Comparison of ENCODE assay signal across 8 cellular contexts in genomic region chr6:84764332-84765049, GRCh38. TPM values are rescaled to one million over a fixed set of nuclear protein-coding genes. Genes with fewer than 3 reads are reported as not detected.
DNase-seq lines count a peak whose midpoint lies in the region; ATAC-seq and TF ChIP-seq lines count a peak whose summit lies in the region.

TBX18 (minus strand) TSS chr6:84764598; CDS start chr6:84764181, 417 bp downstream.

- no peak for ATAC-seq in GM18519 (IDR thresholded peaks at IDR 0.05; ENCODE audit: low FRiP score, unreplicated experiment)
- no peak for ATAC-seq in HG03097 (IDR thresholded peaks at IDR 0.05; ENCODE audit: low FRiP score, unreplicated experiment)
- no peak for ATAC-seq in CD8-positive, alpha-beta T cell

- H2BK12ac ChIP-seq in neuronal stem cell (ENCODE audit: low read length): no peak within 1 kb of the TSS

- H3K27me3 Mint-ChIP-seq in CD14-positive monocyte (ENCODE audit: low read depth in 3 of 3): peaks cover 90 to 93% (median 92%) of the 10 kb centered on the region in 3 donors
- peaks cover 47% of the 10 kb centered on the region for H3K27me3 Mint-ChIP-seq in CD8-positive, alpha-beta T cell (ENCODE audit: low read depth)

- H3K9me3 ChIP-seq in HUES48 (ENCODE audit: control insufficient read depth, insufficient read depth, low read length) (no peaks in the 10 kb centered on the region), neuronal stem cell (replicated peaks in 1 of 2; ENCODE audit: control insufficient read depth in 2 of 2, insufficient read depth in 1 of 2, low read depth in 1 of 2, low read length in 2 of 2) (peaks cover 3 to 7% of the 10 kb centered on the region in 2 donors)
- no peaks in the 10 kb centered on the region for H3K9me3 ChIP-seq in CD8-positive, alpha-beta T cell (ENCODE audit: low read length)

- H3K14ac ChIP-seq in neuronal stem cell (ENCODE audit: low read length): peak within 1 kb of the TSS; percentile 38

- H3K9me3 Mint-ChIP-seq in CD14-positive monocyte: peaks cover 8 to 61% (median 49%) of the 10 kb centered on the region in 7 donors
- no peaks in the 10 kb centered on the region for H3K9me3 Mint-ChIP-seq in CD8-positive, alpha-beta T cell

- H3K18ac ChIP-seq in neuronal stem cell (ENCODE audit: low read length): peak within 1 kb of the TSS; percentile 71

- peaks cover 16% of the 10 kb centered on the region for H3K4me1 Mint-ChIP-seq in CD14-positive monocyte
- H3K4me1 Mint-ChIP-seq in CD8-positive, alpha-beta T cell (ENCODE audit: low read depth): peaks cover 7% of the 10 kb centered on the region

- H3K36me3 ChIP-seq in HUES48 (ENCODE audit: control insufficient read depth, insufficient read depth, low read length) (no peaks in the 10 kb centered on the region), neuronal stem cell (replicated peaks in 1 of 2; ENCODE audit: control insufficient read depth in 2 of 2, insufficient read depth in 2 of 2, low read length in 2 of 2) (no peaks in the 10 kb centered on the region)
- H3K36me3 ChIP-seq in CD8-positive, alpha-beta T cell (ENCODE audit: insufficient read depth, low read length): no peaks in the 10 kb centered on the region

- H2AK5ac ChIP-seq in neuronal stem cell (ENCODE audit: low read depth, low read length): no peak within 1 kb of the TSS

- no peak within 1 kb of the TSS for H3K4ac ChIP-seq in neuronal stem cell (ENCODE audit: low read length)

- peak within 1 kb of the TSS; percentile 80 for H3K23ac ChIP-seq in neuronal stem cell (ENCODE audit: low read depth, low read length, poor library complexity)

- no peak within 1 kb of the TSS for H3K27ac ChIP-seq in HUES48 (ENCODE audit: low read depth, low read length)
- H3K27ac ChIP-seq in neuronal stem cell (replicated peaks; ENCODE audit: low read length): no peak within 1 kb of the TSS
- no peak within 1 kb of the TSS for H3K27ac ChIP-seq in CD8-positive, alpha-beta T cell (ENCODE audit: low read depth, low read length)

- H2AFZ ChIP-seq in neuronal stem cell (ENCODE audit: low read length): peak within 1 kb of the TSS; percentile 97

- intact Hi-C loops in CD14-positive monocyte (cut with micrococcal nuclease): no loop called here
- intact Hi-C loops in CD8-positive, alpha-beta T cell (cut with DNase I, micrococcal nuclease): no loop called here

- no peak for TF ChIP-seq CTCF in CD14-positive monocyte (IDR thresholded peaks at IDR 0.05)
- TF ChIP-seq CTCF in CD8-positive, alpha-beta T cell (IDR thresholded peaks at IDR 0.05): no peak

- H3K9ac ChIP-seq in HUES48 (ENCODE audit: low read depth, low read length) (no peak within 1 kb of the TSS), neuronal stem cell (ENCODE audit: low read depth, low read length, poor library complexity) (no peak within 1 kb of the TSS)

- H3K79me1 ChIP-seq in neuronal stem cell (ENCODE audit: low read depth, low read length): no peaks in the 10 kb centered on the region

- H4K8ac ChIP-seq in neuronal stem cell (ENCODE audit: low read depth, low read length): no peak within 1 kb of the TSS

- no peak within 1 kb of the TSS for H2BK120ac ChIP-seq in neuronal stem cell (ENCODE audit: low read depth, low read length)

- H3K27ac Mint-ChIP-seq in CD14-positive monocyte: peak within 1 kb of the TSS in 2 of 7 donors; percentile 6 to 9
- H3K27ac Mint-ChIP-seq in CD8-positive, alpha-beta T cell: no peak within 1 kb of the TSS

- peaks cover 4 to 16% of the 10 kb centered on the region in 2 donors for H3K36me3 Mint-ChIP-seq in CD14-positive monocyte
- H3K36me3 Mint-ChIP-seq in CD8-positive, alpha-beta T cell: no peaks in the 10 kb centered on the region

- DNase-seq in CD14-positive monocyte (ENCODE audit: low spot score) (no peak), glomerular visceral epithelial cell (ENCODE audit: extremely low spot score) (peak; percentile 99), neuronal stem cell (ENCODE audit: low spot score) (peak; percentile 90)
- DNase-seq in activated CD8-positive, alpha-beta memory T cell treated with anti-CD3 and anti-CD28 coated beads, Interleukin-2, amount 50 U/mL, for 48 hours: peak; percentile 65
- DNase-seq in CD8-positive, alpha-beta T cell: no peak

- WGBS in neuronal stem cell (ENCODE audit: extremely low coverage in 2 of 2, insufficient read length in 2 of 2, insufficient replicate concordance in 1 of 2), 2 donors: no CpG with 5 or more reads among the region's 42 CpGs

- no peak within 1 kb of the TSS for H2BK15ac ChIP-seq in neuronal stem cell (ENCODE audit: low read length)

- no peak within 1 kb of the TSS for H4K91ac ChIP-seq in neuronal stem cell (ENCODE audit: low read depth, low read length, poor library complexity)

- no peak within 1 kb of the TSS for H2BK5ac ChIP-seq in neuronal stem cell (ENCODE audit: low read length)

- peaks cover 22% of the 10 kb centered on the region for H3K4me1 ChIP-seq in HUES48 (ENCODE audit: control insufficient read depth, insufficient read depth, low read length)
- H3K4me1 ChIP-seq in neuronal stem cell (ENCODE audit: control insufficient read depth in 2 of 2, insufficient read depth in 1 of 2, low read depth in 1 of 2, low read length in 2 of 2): peaks cover 0 to 7% of the 10 kb centered on the region in 2 donors
- peaks cover 4% of the 10 kb centered on the region for H3K4me1 ChIP-seq in CD8-positive, alpha-beta T cell (ENCODE audit: insufficient read depth, low read length)

- peak within 1 kb of the TSS; percentile 81 for H3K4me3 ChIP-seq in HUES48 (ENCODE audit: low read depth, low read length)
- peak within 1 kb of the TSS; percentile 48 to 72 for H3K4me3 ChIP-seq in neuronal stem cell (ENCODE audit: low read length in 2 of 2)
- no peak within 1 kb of the TSS for H3K4me3 ChIP-seq in CD8-positive, alpha-beta T cell (ENCODE audit: low read depth, low read length)

- peak within 1 kb of the TSS; percentile 66 to 91 for H3K4me3 Mint-ChIP-seq in CD14-positive monocyte
- no peak within 1 kb of the TSS for H3K4me3 Mint-ChIP-seq in CD8-positive, alpha-beta T cell

- H3K27me3 ChIP-seq in HUES48 (ENCODE audit: control insufficient read depth, insufficient read depth, low read length) (peaks cover 99% of the 10 kb centered on the region), neuronal stem cell (ENCODE audit: control insufficient read depth in 3 of 3, insufficient read depth in 3 of 3, low read depth in 1 of 3, low read length in 3 of 3) (peaks cover 37 to 97% (median 73%) of the 10 kb centered on the region in 3 experiments)
- peaks cover 27% of the 10 kb centered on the region for H3K27me3 ChIP-seq in CD8-positive, alpha-beta T cell (ENCODE audit: insufficient read depth, low read length)

- CTCF ChIA-PET in CD8-positive, alpha-beta T cell (lab: Charles Lee): no interaction called here

- H3K4me2 ChIP-seq in neuronal stem cell (ENCODE audit: insufficient read depth, low read length, poor library complexity, severe bottlenecking): peak within 1 kb of the TSS; percentile 89

- POLR2A ChIA-PET in CD8-positive, alpha-beta T cell (lab: Charles Lee): no interaction called here

RNA-seq across cellular contexts. Expression of gene TBX18, which starts in this region (rescaled TPM):
- polyA plus RNA-seq in CD14-positive monocyte: not detected
- polyA plus RNA-seq in neuronal stem cell (2013, experiment 1 of 2): not detected
- polyA plus RNA-seq in neuronal stem cell (2013, experiment 2 of 2): not detected
- not detected for total RNA-seq in CD8-positive, alpha-beta T cell

Comparison
In these comparisons a context has a peak if more than half of its experiments do, and no peak if none do; other contexts are left out.
1. DNase-seq: peak in activated CD8-positive, alpha-beta memory T cell treated with anti-CD3 and anti-CD28 coated beads, Interleukin-2, amount 50 U/mL, for 48 hours (single experiment), glomerular visceral epithelial cell (single experiment) and neuronal stem cell (single experiment); none in CD14-positive monocyte (single experiment) and CD8-positive, alpha-beta T cell (0 of 7).